ENCODE assay signal across 7 cellular contexts in the genomic region with DNA sequence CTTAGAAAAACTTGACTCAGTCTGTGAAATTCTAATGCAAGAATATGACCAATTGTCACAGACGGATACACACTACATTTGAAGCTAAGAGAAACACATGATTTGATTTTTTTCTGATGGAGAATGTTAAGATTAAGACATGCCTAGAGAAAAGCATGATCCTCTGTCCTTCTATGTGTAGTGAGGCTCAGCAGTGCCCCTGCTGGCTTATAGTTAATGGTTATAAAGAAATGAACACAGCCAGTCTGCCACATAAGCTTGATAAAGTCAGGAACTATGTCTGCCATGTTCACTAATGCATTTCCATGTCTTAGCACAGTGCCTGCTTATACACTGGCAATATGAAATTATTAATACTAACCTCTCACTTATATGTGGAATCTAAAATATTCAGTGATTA.
DNase-seq lines count a peak whose midpoint lies in the region; ATAC-seq and TF ChIP-seq lines count a peak whose summit lies in the region.

No MANE protein-coding gene starts in this region.

- ATAC-seq in HG03457 (IDR thresholded peaks at IDR 0.05; ENCODE audit: unreplicated experiment) (no peak), HG03442 (IDR thresholded peaks at IDR 0.05; ENCODE audit: unreplicated experiment) (no peak)

- H4K20me1 ChIP-seq in osteoblast (ENCODE audit: insufficient read depth, low read length), result no peaks in the 10 kb centered on the region

- POLR2A ChIA-PET in GM10248 (lab: Yijun Ruan, JAX), result no interaction called here

- DNase-seq in GM10248 (ENCODE audit: extremely low spot score), result no peak
- DNase-seq in LoVo (ENCODE audit: low spot score), result peak; percentile 28
- DNase-seq in astrocyte of the spinal cord (ENCODE audit: low read depth, low spot score), result peak; percentile 43
- DNase-seq in osteoblast (ENCODE audit: insufficient read length, low spot score, missing footprints), result no peak
- no peak for DNase-seq in stimulated activated CD4-positive, alpha-beta T cell treated with anti-CD3 and anti-CD28 coated beads, Interleukin-4, amount 100 ng/mL, for 24 hours

- in situ Hi-C loops in astrocyte of the spinal cord (cut with HindIII; ENCODE audit: low sequenced_read_pairs), result no loop called here

- no peaks in the 10 kb centered on the region for H3K9me3 ChIP-seq in osteoblast (ENCODE audit: low read depth, low read length)

- no peaks in the 10 kb centered on the region for H3K79me2 ChIP-seq in osteoblast (ENCODE audit: insufficient read depth, low read length)

- no peak overlapping the region for H2AFZ ChIP-seq in osteoblast (ENCODE audit: low read length)

- CTCF ChIA-PET in GM10248 (lab: Yijun Ruan, JAX), result interaction anchor here (0.7 to 3.2 kb wide), 11 partner anchors 8 to 740 kb away, joined by 3 to 11 read pairs (median 3); no protein-coding TSS in a partner anchor

- TF ChIP-seq CTCF in GM10248 (IDR thresholded peaks at IDR 0.05; ENCODE audit: control extremely low read depth, extremely low read depth, low read depth, missing control alignments) (peak; percentile 40), astrocyte of the spinal cord (IDR thresholded peaks at IDR 0.05; ENCODE audit: low read depth, low read length) (peak; percentile 66), osteoblast (IDR thresholded peaks at IDR 0.05; ENCODE audit: extremely low read depth, low read depth, low read length) (peak; percentile 57)

- no peaks in the 10 kb centered on the region for H3K27me3 ChIP-seq in osteoblast (ENCODE audit: insufficient read depth, low read length)

- H3K36me3 ChIP-seq in osteoblast (ENCODE audit: insufficient read depth, low read length), result no peaks in the 10 kb centered on the region

- H3K27ac ChIP-seq in osteoblast (ENCODE audit: low read depth, low read length), result no peak overlapping the region

- H3K4me3 ChIP-seq in astrocyte of the spinal cord (ENCODE audit: low read depth, low read length) (no peak overlapping the region), osteoblast (ENCODE audit: insufficient read depth, low read length) (no peak overlapping the region)

- no peak overlapping the region for H3K4me2 ChIP-seq in osteoblast (ENCODE audit: insufficient read depth, low read length)

- H3K4me1 ChIP-seq in osteoblast (ENCODE audit: insufficient read depth, low read length), result no peaks in the 10 kb centered on the region

Comparison
In these comparisons a context has a peak if more than half of its experiments do, and no peak if none do; other contexts are left out.
1. DNase-seq: peak in LoVo (single experiment) and astrocyte of the spinal cord (single experiment); none in GM10248 (single experiment), osteoblast (single experiment) and stimulated activated CD4-positive, alpha-beta T cell treated with anti-CD3 and anti-CD28 coated beads, Interleukin-4, amount 100 ng/mL, for 24 hours (single experiment).
2. Peak in every context shown above with its lines, with median percentiles within 50 percentile points of each other: CTCF ChIP-seq.